Comparison of ENCODE assay signal across 11 cellular contexts in the genomic region with DNA sequence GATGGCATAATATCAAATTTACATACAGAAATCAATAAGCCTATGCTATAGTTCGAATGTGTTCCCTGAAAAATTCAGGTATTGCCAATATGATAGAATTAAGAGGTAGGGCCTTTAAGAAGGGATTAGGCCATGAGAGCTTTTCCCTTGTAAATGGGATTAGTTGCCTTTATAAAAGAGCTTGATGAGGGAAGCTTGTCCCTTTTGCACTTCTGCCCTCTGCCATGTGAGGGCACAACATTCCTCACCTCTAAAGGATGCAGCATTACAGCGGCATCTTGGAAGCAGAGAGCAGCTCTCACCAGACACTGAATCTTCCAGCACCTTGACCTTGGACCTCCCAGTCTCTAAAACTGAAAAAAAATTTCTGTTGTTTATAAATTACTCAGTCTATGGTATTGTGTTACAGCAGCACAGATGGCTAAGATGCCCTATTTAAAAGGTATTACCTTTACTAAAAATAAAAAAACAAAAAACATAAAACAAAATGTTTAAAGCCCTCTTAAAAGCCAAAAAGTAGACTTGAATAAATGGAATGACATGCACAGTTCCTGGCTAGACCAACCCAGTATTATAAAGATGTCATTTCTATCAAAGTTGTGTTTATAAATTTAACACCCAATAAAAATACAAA.
DNase-seq lines count a peak whose midpoint lies in the region; ATAC-seq and TF ChIP-seq lines count a peak whose summit lies in the region.
"Had no signal": no experiment of that assay in that cellular context is flagged by ENCODE, and none has a peak within 500 bp of the region (broad histone marks: within the 10 kb centered on the region; RNA-seq: fewer than 3 reads in every experiment).

No MANE protein-coding gene starts in this region.

- H3K27me3 ChIP-seq in A673 (replicated peaks; ENCODE audit: insufficient read depth, low read depth, low read length, poor library complexity) (no peaks in the 10 kb centered on the region), H7 (ENCODE audit: control insufficient read depth, insufficient read depth, low read length) (no peaks in the 10 kb centered on the region)

- BruUV-seq in A673 (replicated peaks; lab: Mats Ljungman, UMichigan), result no TSS peak

- TF ChIP-seq CTCF in A673 (conservative IDR thresholded peaks at IDR 0.05; ENCODE audit: low read depth, low read length) (peak; percentile 40), CD14-positive monocyte (IDR thresholded peaks at IDR 0.05) (no peak)

- no peaks in the 10 kb centered on the region for H3K4me1 Mint-ChIP-seq in CD14-positive monocyte
- H3K4me1 Mint-ChIP-seq: memory B cell had no signal

- H3K27me3 Mint-ChIP-seq in CD14-positive monocyte (ENCODE audit: low read depth in 3 of 3), result peaks cover 0 to 2% (median 1%) of the 10 kb centered on the region in 3 donors
- H3K27me3 Mint-ChIP-seq: activated naive CD8-positive, alpha-beta T cell; memory B cell had no signal

- H3K36me3 Mint-ChIP-seq in CD14-positive monocyte, result no peaks in the 10 kb centered on the region
- H3K36me3 Mint-ChIP-seq: activated naive CD8-positive, alpha-beta T cell; CD8-positive, alpha-beta T cell; memory B cell had no signal

- POLR2A ChIA-PET in A673 (lab: Charles Lee; ENCODE audit: low non-redundant PET), result interaction anchor here (0.7 kb wide), 1 partner anchor 1722 kb away, joined by 3 read pairs; no protein-coding TSS in a partner anchor

- intact Hi-C loops in A673 (cut with micrococcal nuclease; ENCODE audit: unreplicated experiment), result no loop called here
- intact Hi-C loops in CD14-positive monocyte (cut with micrococcal nuclease), result no loop called here

- no peak overlapping the region for H3K27ac ChIP-seq in A673 (ENCODE audit: low read depth, low read length, poor library complexity, severe bottlenecking)

- H3K4me3 ChIP-seq in A673 (ENCODE audit: low read depth, low read length, poor library complexity, severe bottlenecking), result no peak overlapping the region
- no peak overlapping the region for H3K4me3 ChIP-seq in H7 (ENCODE audit: insufficient read depth, low read depth, low read length)

- CTCF ChIA-PET in A673 (lab: Charles Lee), result no interaction called here

- peak; percentile 33 for DNase-seq in A673 (ENCODE audit: low spot score)
- peak; percentile 21 for DNase-seq in H7
- DNase-seq in iPS-NIHi11 (ENCODE audit: low spot score), result peak; percentile 29
- no peak for DNase-seq in occipital lobe (lab: John Stamatoyannopoulos, UW)
- DNase-seq in CD14-positive monocyte (ENCODE audit: low spot score), result no peak
- DNase-seq: CD8-positive, alpha-beta T cell had no signal

- no peak overlapping the region for H3K4me3 Mint-ChIP-seq in CD14-positive monocyte
- H3K4me3 Mint-ChIP-seq: activated naive CD8-positive, alpha-beta T cell; CD8-positive, alpha-beta T cell; memory B cell had no signal

- H3K9me3 Mint-ChIP-seq in CD14-positive monocyte, result peaks cover 0 to 4% (median 0%) of the 10 kb centered on the region in 7 donors
- H3K9me3 Mint-ChIP-seq: memory B cell had no signal

- no peak overlapping the region for H3K27ac Mint-ChIP-seq in CD14-positive monocyte
- H3K27ac Mint-ChIP-seq: activated naive CD8-positive, alpha-beta T cell; CD8-positive, alpha-beta T cell; memory B cell had no signal

- H3K4me1 ChIP-seq in A673 (ENCODE audit: insufficient read depth, low read length, poor library complexity, severe bottlenecking), result no peaks in the 10 kb centered on the region

- H3K9me3 ChIP-seq in A673 (ENCODE audit: low read depth, low read length, poor library complexity, severe bottlenecking), result no peaks in the 10 kb centered on the region

- ATAC-seq in SK-N-SH treated with all-trans-retinoic acid at 6 μM for 48 hours (peak; percentile 74), GM18498 (IDR thresholded peaks at IDR 0.05; ENCODE audit: unreplicated experiment) (no peak), GM18858 (IDR thresholded peaks at IDR 0.05; ENCODE audit: unreplicated experiment) (no peak)
- ATAC-seq: CD8-positive, alpha-beta T cell had no signal

- H3K36me3 ChIP-seq in A673 (ENCODE audit: insufficient read depth, low read length, poor library complexity, severe bottlenecking), result no peaks in the 10 kb centered on the region
- H3K36me3 ChIP-seq in H7 (replicated peaks; ENCODE audit: control insufficient read depth, insufficient read depth, low read length), result no peaks in the 10 kb centered on the region; the same call in 1 of the 2 replicates

TF ChIP-seq in SK-N-SH treated with all-trans-retinoic acid at 6 μM for 48 hours, 23 proteins besides CTCF, POLR2A, EP300 and RAD21:
- TF ChIP-seq ZNF70 (CRISPR knock-in tag; IDR thresholded peaks at IDR 0.05) (no peak), ESRRG (CRISPR knock-in tag; IDR thresholded peaks at IDR 0.05) (no peak), ZFP30 (CRISPR knock-in tag; IDR thresholded peaks at IDR 0.05) (no peak), ZNF8 (CRISPR knock-in tag; IDR thresholded peaks at IDR 0.05) (no peak), ARNTL (CRISPR knock-in tag; IDR thresholded peaks at IDR 0.05; ENCODE audit: borderline replicate concordance, low read depth) (no peak), TSHZ2 (CRISPR knock-in tag; IDR thresholded peaks at IDR 0.05) (no peak), SNAI2 (CRISPR knock-in tag; IDR thresholded peaks at IDR 0.05) (no peak), CSDC2 (CRISPR knock-in tag; IDR thresholded peaks at IDR 0.05) (no peak)
- TF ChIP-seq, protein P1, sequence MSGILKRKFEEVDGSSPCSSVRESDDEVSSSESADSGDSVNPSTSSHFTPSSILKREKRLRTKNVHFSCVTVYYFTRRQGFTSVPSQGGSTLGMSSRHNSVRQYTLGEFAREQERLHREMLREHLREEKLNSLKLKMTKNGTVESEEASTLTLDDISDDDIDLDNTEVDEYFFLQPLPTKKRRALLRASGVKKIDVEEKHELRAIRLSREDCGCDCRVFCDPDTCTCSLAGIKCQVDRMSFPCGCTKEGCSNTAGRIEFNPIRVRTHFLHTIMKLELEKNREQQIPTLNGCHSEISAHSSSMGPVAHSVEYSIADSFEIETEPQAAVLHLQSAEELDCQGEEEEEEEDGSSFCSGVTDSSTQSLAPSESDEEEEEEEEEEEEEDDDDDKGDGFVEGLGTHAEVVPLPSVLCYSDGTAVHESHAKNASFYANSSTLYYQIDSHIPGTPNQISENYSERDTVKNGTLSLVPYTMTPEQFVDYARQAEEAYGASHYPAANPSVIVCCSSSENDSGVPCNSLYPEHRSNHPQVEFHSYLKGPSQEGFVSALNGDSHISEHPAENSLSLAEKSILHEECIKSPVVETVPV (CRISPR knock-in tag; IDR thresholded peaks at IDR 0.05), result no peak

Comparison
In these comparisons a context has a peak if more than half of its experiments do, and no peak if none do; other contexts are left out.
1. DNase-seq: peak in A673 (single experiment), H7 (single experiment) and iPS-NIHi11 (single experiment); none in occipital lobe (single experiment) and CD14-positive monocyte (single experiment).